Comparison of ENCODE assay signal across 16 cellular contexts in the genomic region with DNA sequence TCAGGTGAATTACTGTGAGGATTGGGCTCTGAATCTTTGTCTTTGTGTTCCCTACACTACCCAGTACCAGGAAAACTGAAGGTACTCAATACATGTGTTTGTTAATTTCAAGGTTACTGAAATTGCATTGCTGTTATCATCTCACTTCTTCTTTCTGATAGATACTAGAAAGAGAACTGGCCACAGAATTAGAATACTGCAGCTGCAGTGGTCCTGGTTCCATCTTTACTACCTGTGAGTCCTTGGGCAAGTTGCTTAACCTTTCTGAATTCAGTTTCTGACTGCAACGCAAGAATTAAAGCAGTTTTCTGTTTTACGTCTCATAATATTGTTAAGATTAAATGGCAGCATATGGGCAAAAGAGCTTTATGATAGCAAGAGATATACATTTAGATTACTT.
DNase-seq lines count a peak whose midpoint lies in the region; ATAC-seq and TF ChIP-seq lines count a peak whose summit lies in the region.
"Had no signal": no experiment of that assay in that cellular context is flagged by ENCODE, and none has a peak within 500 bp of the region (broad histone marks: within the 10 kb centered on the region; RNA-seq: fewer than 3 reads in every experiment).

No MANE protein-coding gene starts in this region.

- H3K4me1 Mint-ChIP-seq in Caco-2 (ENCODE audit: low read depth, unreplicated experiment) = peaks cover 12% of the 10 kb centered on the region

- POLR2A ChIA-PET in Caco-2 (lab: Charles Lee) = no interaction called here

- no peak overlapping the region for H3K4me3 ChIP-seq in GM12865 (ENCODE audit: low read depth, low read length)
- no peak overlapping the region for H3K4me3 ChIP-seq in Caco-2 (ENCODE audit: low read depth, low read length)
- H3K4me3 ChIP-seq in effector memory CD4-positive, alpha-beta T cell (ENCODE audit: insufficient read depth, low read depth, low read length, poor library complexity, severe bottlenecking) = no peak overlapping the region
- H3K4me3 ChIP-seq: left lung, ovary had no signal

- no peak overlapping the region for H3K27ac Mint-ChIP-seq in Caco-2 (ENCODE audit: unreplicated experiment)

- no peaks in the 10 kb centered on the region for H3K36me3 ChIP-seq in Caco-2 (ENCODE audit: control insufficient read depth, insufficient read depth, low read length)
- no peaks in the 10 kb centered on the region for H3K36me3 ChIP-seq in effector memory CD4-positive, alpha-beta T cell (ENCODE audit: control insufficient read depth, insufficient read depth, low read length)
- H3K36me3 ChIP-seq: left lung, ovary had no signal

- CTCF ChIA-PET in Caco-2 (lab: Charles Lee) = no interaction called here

- BruUV-seq in Caco-2 (replicated peaks; lab: Mats Ljungman, UMichigan) = no TSS peak

- ATAC-seq in GM19351 (IDR thresholded peaks at IDR 0.05; ENCODE audit: unreplicated experiment) (peak; percentile 84), HG02623 (IDR thresholded peaks at IDR 0.05; ENCODE audit: unreplicated experiment) (peak; percentile 89), HG03280 (IDR thresholded peaks at IDR 0.05; ENCODE audit: unreplicated experiment) (peak; percentile 91)
- ATAC-seq: HCT116, left lung had no signal

- H3K4me3 Mint-ChIP-seq in Caco-2 (ENCODE audit: unreplicated experiment) = no peak overlapping the region

- H3K27me3 Mint-ChIP-seq in Caco-2 (ENCODE audit: insufficient read depth, unreplicated experiment) = no peaks in the 10 kb centered on the region

- no peaks in the 10 kb centered on the region for H3K36me3 Mint-ChIP-seq in Caco-2 (ENCODE audit: insufficient read depth, unreplicated experiment)

- no peaks in the 10 kb centered on the region for H3K9me3 Mint-ChIP-seq in Caco-2 (ENCODE audit: unreplicated experiment)

- no peak overlapping the region for H3K27ac ChIP-seq in effector memory CD4-positive, alpha-beta T cell (ENCODE audit: insufficient read depth, low read length, poor library complexity, severe bottlenecking)
- H3K27ac ChIP-seq: left lung, ovary had no signal

- H3K27me3 ChIP-seq in Caco-2 (replicated peaks; ENCODE audit: control insufficient read depth, insufficient read depth, low read length) = no peaks in the 10 kb centered on the region
- H3K27me3 ChIP-seq in effector memory CD4-positive, alpha-beta T cell (replicated peaks; ENCODE audit: control insufficient read depth, insufficient read depth, low read length, poor library complexity, severe bottlenecking) = no peaks in the 10 kb centered on the region
- H3K27me3 ChIP-seq: left lung, ovary had no signal

- DNase-seq in GM12865 (ENCODE audit: low read depth) (peak; percentile 59), Caco-2 (no peak), activated gamma-delta T cell (lab: John Stamatoyannopoulos, UW) (no peak)
- DNase-seq in activated CD4-positive, alpha-beta T cell treated with anti-CD3 and anti-CD28 coated beads, Interleukin-2, amount 50 U/mL, for 4 hours = no peak
- DNase-seq in effector memory CD4-positive, alpha-beta T cell = no peak
- DNase-seq: activated CD8-positive, alpha-beta memory T cell treated with anti-CD3 and anti-CD28 coated beads, Interleukin-2, amount 50 U/mL, for 48 hours; anterior cingulate cortex; DND-41; left lung; NCI-H345; ovary; RPMI8226 had no signal

- no peaks in the 10 kb centered on the region for H3K4me1 ChIP-seq in Caco-2
- H3K4me1 ChIP-seq in effector memory CD4-positive, alpha-beta T cell (ENCODE audit: control insufficient read depth, insufficient read depth, low read length, poor library complexity, severe bottlenecking) = no peaks in the 10 kb centered on the region
- H3K4me1 ChIP-seq: left lung had no signal

- TF ChIP-seq CTCF in GM12865 (IDR thresholded peaks at IDR 0.05; ENCODE audit: insufficient read depth, low read depth, low read length, missing control alignments) (no peak), Caco-2 (IDR thresholded peaks at IDR 0.05; ENCODE audit: insufficient read depth in 1 of 2, low read depth in 1 of 2, low read length in 1 of 2, severe bottlenecking in 1 of 2, unreplicated experiment in 1 of 2) (no peak)

- intact Hi-C loops in Caco-2 (cut with micrococcal nuclease; ENCODE audit: unreplicated experiment) = no loop called here

- H3K9me3 ChIP-seq in Caco-2 = no peaks in the 10 kb centered on the region
- no peaks in the 10 kb centered on the region for H3K9me3 ChIP-seq in effector memory CD4-positive, alpha-beta T cell (ENCODE audit: control insufficient read depth, low read length)
- H3K9me3 ChIP-seq: left lung, ovary had no signal
